14 cellular contexts compared by ENCODE assay signal in genomic region chr4:10762541-10762940, GRCh38.
DNase-seq lines count a peak whose midpoint lies in the region; ATAC-seq, FAIRE-seq and TF ChIP-seq lines count a peak whose summit lies in the region.
"Had no signal": no experiment of that assay in that cellular context is flagged by ENCODE, and none has a peak within 500 bp of the region (broad histone marks: within the 10 kb centered on the region; RNA-seq: fewer than 3 reads in every experiment).

No MANE protein-coding gene starts in this region.

- peak; percentile 43 for DNase-seq in AG09309 (ENCODE audit: low read depth)
- DNase-seq in HTR-8/SVneo (ENCODE audit: insufficient read length, low spot score): no peak
- DNase-seq in SJSA1 (ENCODE audit: low read depth in 1 of 2, low spot score in 2 of 2): peak; percentile 44 to 58
- peak; percentile 91 for DNase-seq in iris pigment epithelial cell (ENCODE audit: low read depth)
- no peak for DNase-seq in esophagus muscularis mucosa (ENCODE audit: extremely low spot score)
- DNase-seq in lower lobe of right lung: no peak
- DNase-seq in NCI-H1092 (lab: John Stamatoyannopoulos, UW): no peak
- DNase-seq: activated B cell treated with CpG ODN at 0.5 μM for 24 hours; activated effector memory CD4-positive, alpha-beta T cell treated with Interleukin-2 at 50 U/mL for 16 hours had no signal

- H3K4me3 ChIP-seq in AG09309 (ENCODE audit: control insufficient read depth, low read depth, low read length) (no peak overlapping the region), SJSA1 (no peak overlapping the region), esophagus muscularis mucosa (no peak overlapping the region), lower lobe of right lung (no peak overlapping the region)
- H3K4me3 ChIP-seq: K562 had no signal

- 70% methylated on average over 4 of the region's 4 CpGs for WGBS in esophagus muscularis mucosa

- no peak for TF ChIP-seq EP300 in esophagus muscularis mucosa (IDR thresholded peaks at IDR 0.05)

- H3K4me1 ChIP-seq in SJSA1 (replicated peaks) (peaks cover 11% of the 10 kb centered on the region), esophagus muscularis mucosa (no peaks in the 10 kb centered on the region), lower lobe of right lung (no peaks in the 10 kb centered on the region)
- H3K4me1 ChIP-seq: parathyroid adenoma had no signal

- H3K27ac ChIP-seq in SJSA1 (peak overlapping the region; percentile 47), esophagus muscularis mucosa (replicated peaks in 1 of 4) (no peak overlapping the region), lower lobe of right lung (no peak overlapping the region)
- H3K27ac ChIP-seq: parathyroid adenoma had no signal

- intact Hi-C loops in esophagus muscularis mucosa (cut with DNase I) (no loop called here), lower lobe of right lung (cut with DNase I) (no loop called here)

- H3K27me3 ChIP-seq in SJSA1 (replicated peaks) (no peaks in the 10 kb centered on the region), esophagus muscularis mucosa (no peaks in the 10 kb centered on the region), lower lobe of right lung (ENCODE audit: low read depth) (no peaks in the 10 kb centered on the region)

- no peak for TF ChIP-seq CTCF in AG09309 (IDR thresholded peaks at IDR 0.05; ENCODE audit: control insufficient read depth, insufficient read depth, low read depth, low read length, missing control alignments)
- no peak for TF ChIP-seq CTCF in esophagus muscularis mucosa (IDR thresholded peaks at IDR 0.05)
- TF ChIP-seq CTCF in lower lobe of right lung (IDR thresholded peaks at IDR 0.05): no peak

- H3K9me3 ChIP-seq in SJSA1 (replicated peaks): no peaks in the 10 kb centered on the region
- H3K9me3 ChIP-seq in esophagus muscularis mucosa: no peaks in the 10 kb centered on the region
- H3K9me3 ChIP-seq in lower lobe of right lung: no peaks in the 10 kb centered on the region

- no peak for TF ChIP-seq POLR2A in esophagus muscularis mucosa (IDR thresholded peaks at IDR 0.05; ENCODE audit: low read depth)

- FAIRE-seq in HTR-8/SVneo (lab: Jason Lieb, UNC): peak; percentile 31
- FAIRE-seq: islet of Langerhans, K562 had no signal

- ATAC-seq in GM21825 (IDR thresholded peaks at IDR 0.05; ENCODE audit: unreplicated experiment) (no peak), lower lobe of right lung (no peak)
- ATAC-seq: K562, Panc1 had no signal

- no peaks in the 10 kb centered on the region for H3K36me3 ChIP-seq in SJSA1
- H3K36me3 ChIP-seq in esophagus muscularis mucosa: no peaks in the 10 kb centered on the region
- H3K36me3 ChIP-seq in lower lobe of right lung: no peaks in the 10 kb centered on the region

Comparison
In these comparisons a context has a peak if more than half of its experiments do, and no peak if none do; other contexts are left out.
1. DNase-seq: peak in AG09309 (single experiment), SJSA1 (2 of 2) and iris pigment epithelial cell (single experiment); none in HTR-8/SVneo (single experiment), esophagus muscularis mucosa (single experiment), lower lobe of right lung (single experiment) and NCI-H1092 (single experiment).